ENCODE assay signal across 25 cellular contexts in genomic region chr3:14373753-14374376, GRCh38. TPM values are rescaled to one million over a fixed set of nuclear protein-coding genes. Genes with fewer than 3 reads are reported as not detected.
A peak's percentile ranks its signal among the peaks of the same experiment; 100 is the strongest.
DNase-seq lines count a peak whose midpoint lies in the region; ATAC-seq, FAIRE-seq and TF ChIP-seq lines count a peak whose summit lies in the region.
"Had no signal": no experiment of that assay in that cellular context is flagged by ENCODE, and none has a peak within 500 bp of the region (broad histone marks: within the 10 kb centered on the region; RNA-seq: fewer than 3 reads in every experiment).

No MANE protein-coding gene starts in this region.

- no TSS peak for BruUV-seq in HepG2 (replicated peaks; lab: Mats Ljungman, UMichigan)

- no peaks in the 10 kb centered on the region for H3K36me3 Mint-ChIP-seq in dendritic cell treated with granulocyte-macrophage colony-stimulating factor and Interleukin-4, amounts not matched to agents 40 ng/mL and 50 ng/mL, for 4 days (ENCODE audit: low read depth)
- no peaks in the 10 kb centered on the region for H3K36me3 Mint-ChIP-seq in nephron progenitor cell (ENCODE audit: low read depth)
- H3K36me3 Mint-ChIP-seq: activated naive CD8-positive, alpha-beta T cell treated with anti-CD3 and anti-CD28 coated beads for 36 hours; natural killer cell treated with Interleukin-12 subunit alpha and Interleukin-12 subunit beta and Interleukin-15 and Interleukin-18, amount 100 ng/mL, for 72 hours had no signal

- H3K27me3 Mint-ChIP-seq in dendritic cell treated with granulocyte-macrophage colony-stimulating factor and Interleukin-4, amounts not matched to agents 40 ng/mL and 50 ng/mL, for 4 days = no peaks in the 10 kb centered on the region
- peaks cover 15% of the 10 kb centered on the region for H3K27me3 Mint-ChIP-seq in nephron progenitor cell (ENCODE audit: low read depth, poor library complexity)
- H3K27me3 Mint-ChIP-seq: activated naive CD8-positive, alpha-beta T cell treated with anti-CD3 and anti-CD28 coated beads for 36 hours; activated T-helper 17 cell treated with anti-CD3 and anti-CD28 coated beads, Interleukin-2, amount 50 U/mL, for 72 hours had no signal

- in situ Hi-C loops in HepG2 (cut with HindIII; ENCODE audit: extremely low pct_ligation_motif_present, low pct_unique_long_range_greater_than_20kb) = loop anchor here (5.0 to 10.0 kb wide), 2 partner anchors 87 to 109 kb away; no protein-coding TSS in a partner anchor

- ATAC-seq in HepG2 (no peak), right lobe of liver (no peak), GM19455 (IDR thresholded peaks at IDR 0.05; ENCODE audit: unreplicated experiment) (no peak)
- ATAC-seq: activated T-helper 17 cell treated with anti-CD3 and anti-CD28 coated beads, Interleukin-2, amount 50 U/mL, for 72 hours; natural killer cell treated with Interleukin-12 subunit alpha and Interleukin-12 subunit beta and Interleukin-15 and Interleukin-18, amount 100 ng/mL, for 72 hours had no signal

- 10% methylated on average over 5 of the region's 11 CpGs for WGBS in HepG2 (ENCODE audit: low lambda C conversion rate)
- 75% methylated on average over 6 of the region's 11 CpGs for WGBS in right lobe of liver (ENCODE audit: insufficient coverage, low coverage, low lambda C conversion rate, missing lambda C conversion rate)

- no peaks in the 10 kb centered on the region for H3K9me3 Mint-ChIP-seq in dendritic cell treated with granulocyte-macrophage colony-stimulating factor and Interleukin-4, amounts not matched to agents 40 ng/mL and 50 ng/mL, for 4 days
- H3K9me3 Mint-ChIP-seq in nephron progenitor cell = no peaks in the 10 kb centered on the region
- H3K9me3 Mint-ChIP-seq: activated naive CD8-positive, alpha-beta T cell treated with anti-CD3 and anti-CD28 coated beads for 36 hours; activated T-helper 17 cell treated with anti-CD3 and anti-CD28 coated beads, Interleukin-2, amount 50 U/mL, for 72 hours; natural killer cell treated with Interleukin-12 subunit alpha and Interleukin-12 subunit beta and Interleukin-15 and Interleukin-18, amount 100 ng/mL, for 72 hours had no signal

- H3K4me3 Mint-ChIP-seq in dendritic cell treated with granulocyte-macrophage colony-stimulating factor and Interleukin-4, amounts not matched to agents 40 ng/mL and 50 ng/mL, for 4 days = no peak overlapping the region
- H3K4me3 Mint-ChIP-seq in nephron progenitor cell = no peak overlapping the region
- H3K4me3 Mint-ChIP-seq: activated naive CD8-positive, alpha-beta T cell treated with anti-CD3 and anti-CD28 coated beads for 36 hours; activated T-helper 17 cell treated with anti-CD3 and anti-CD28 coated beads, Interleukin-2, amount 50 U/mL, for 72 hours; natural killer cell treated with Interleukin-12 subunit alpha and Interleukin-12 subunit beta and Interleukin-15 and Interleukin-18, amount 100 ng/mL, for 72 hours had no signal

- intact Hi-C loops in HepG2 (cut with micrococcal nuclease; ENCODE audit: unreplicated experiment) (no loop called here), right lobe of liver (cut with DNase I) (no loop called here)
- intact Hi-C loops in dendritic cell treated with granulocyte-macrophage colony-stimulating factor and Interleukin-4, amounts not matched to agents 40 ng/mL and 50 ng/mL, for 4 days (cut with micrococcal nuclease) = no loop called here

- TF ChIP-seq EP300 in HepG2 (IDR thresholded peaks at IDR 0.05; ENCODE audit: low read depth in 2 of 2, low read length in 2 of 2) = no peak
- TF ChIP-seq EP300 in HepG2 (CRISPR knock-in tag; IDR thresholded peaks at IDR 0.05; ENCODE audit: borderline replicate concordance) = no peak

- no peak overlapping the region for H2AFZ ChIP-seq in HepG2 (ENCODE audit: low read length)

- TF ChIP-seq RAD21 in HepG2 (CRISPR knock-in tag; IDR thresholded peaks at IDR 0.05) = no peak

- DNase-seq in HepG2 (ENCODE audit: low spot score) (no peak), right lobe of liver (no peak), nephron progenitor cell (no peak), HPDE6-E6E7 (ENCODE audit: extremely low spot score) (no peak), NCI-H1694 (lab: John Stamatoyannopoulos, UW) (no peak)
- no peak for DNase-seq in central memory CD4-positive, alpha-beta T cell
- DNase-seq: activated CD4-positive, alpha-beta T cell treated with anti-CD3 and anti-CD28 coated beads, Interleukin-2, amount 50 U/mL, for 1 hour; activated naive CD8-positive, alpha-beta T cell treated with anti-CD3 and anti-CD28 coated beads for 36 hours; C1 segment of cervical spinal cord; cerebellar nuclear complex; DND-41; head of caudate nucleus; midbrain; NCI-H1048; NCI-H1930; NCI-H69; stimulated activated CD8-positive, alpha-beta memory T cell treated with anti-CD3 and anti-CD28 coated beads, Interleukin-4, amount 100 ng/mL, for 48 hours; uterus had no signal

- H3K4me2 ChIP-seq in HepG2 (ENCODE audit: low read depth, low read length) = no peak overlapping the region

- H3K4me1 ChIP-seq in HepG2 (ENCODE audit: insufficient read depth, low read length) (peaks cover 44% of the 10 kb centered on the region), right lobe of liver (no peaks in the 10 kb centered on the region)
- H3K4me1 ChIP-seq: uterus had no signal

- peak overlapping the region; percentile 49 for H3K27ac Mint-ChIP-seq in dendritic cell treated with granulocyte-macrophage colony-stimulating factor and Interleukin-4, amounts not matched to agents 40 ng/mL and 50 ng/mL, for 4 days
- H3K27ac Mint-ChIP-seq in nephron progenitor cell = peak overlapping the region; percentile 32
- H3K27ac Mint-ChIP-seq: activated naive CD8-positive, alpha-beta T cell treated with anti-CD3 and anti-CD28 coated beads for 36 hours had no signal

- TF ChIP-seq POLR2A in HepG2 (IDR thresholded peaks at IDR 0.05; ENCODE audit: insufficient read depth in 1 of 2, low read depth in 2 of 2, low read length in 2 of 2) = no peak
- no peak for TF ChIP-seq POLR2A in right lobe of liver (IDR thresholded peaks at IDR 0.05)

- H3K4me3 ChIP-seq in HepG2 (replicated peaks in 1 of 3; ENCODE audit: insufficient read depth in 1 of 3, low read depth in 2 of 3, low read length in 3 of 3) (no peak overlapping the region), right lobe of liver (no peak overlapping the region)
- H3K4me3 ChIP-seq: ascending aorta, SK-N-MC, uterus had no signal

- H3K4me1 Mint-ChIP-seq in dendritic cell treated with granulocyte-macrophage colony-stimulating factor and Interleukin-4, amounts not matched to agents 40 ng/mL and 50 ng/mL, for 4 days (ENCODE audit: low read depth) = peaks cover 93% of the 10 kb centered on the region
- peaks cover 59% of the 10 kb centered on the region for H3K4me1 Mint-ChIP-seq in nephron progenitor cell

- peaks cover 1 to 36% of the 10 kb centered on the region in 2 experiments; a peak in 3 of 5 replicates for H3K27me3 ChIP-seq in HepG2 (ENCODE audit: control insufficient read depth in 1 of 2, insufficient read depth in 2 of 2, low read length in 2 of 2)
- no peaks in the 10 kb centered on the region for H3K27me3 ChIP-seq in right lobe of liver
- H3K27me3 ChIP-seq: ascending aorta, uterus had no signal

- CTCF ChIA-PET in HepG2 (lab: Yijun Ruan, JAX; ENCODE audit: low intra/inter-chr PET ratio, low total read pairs) = no interaction called here

- no peak for FAIRE-seq in HepG2 (lab: Jason Lieb, UNC)
- FAIRE-seq: H54 had no signal

- H4K20me1 ChIP-seq in HepG2 (ENCODE audit: insufficient read depth, low read length) = no peaks in the 10 kb centered on the region

- TF ChIP-seq CTCF in HepG2 (CRISPR knock-in tag; IDR thresholded peaks at IDR 0.05) (no peak), right lobe of liver (IDR thresholded peaks at IDR 0.05) (no peak), nephron progenitor cell (IDR thresholded peaks at IDR 0.05) (no peak)

- H3K9me3 ChIP-seq in HepG2 (ENCODE audit: low read length) = no peaks in the 10 kb centered on the region
- no peaks in the 10 kb centered on the region for H3K9me3 ChIP-seq in right lobe of liver
- H3K9me3 ChIP-seq: ascending aorta, uterus had no signal

- POLR2A ChIA-PET in HepG2 (lab: Yijun Ruan, JAX) = no interaction called here

- no peak overlapping the region for H3K9ac ChIP-seq in HepG2 (ENCODE audit: insufficient read depth, low read depth, low read length)

- H3K79me2 ChIP-seq in HepG2 (ENCODE audit: insufficient read depth, low read length) = no peaks in the 10 kb centered on the region

- H3K27ac ChIP-seq in HepG2 (ENCODE audit: extremely low read length, insufficient read depth, low read length) (no peak overlapping the region), right lobe of liver (no peak overlapping the region)
- H3K27ac ChIP-seq: ascending aorta, SK-N-MC, uterus had no signal

- H3K36me3 ChIP-seq in HepG2 (replicated peaks in 1 of 2; ENCODE audit: control insufficient read depth in 1 of 2, insufficient read depth in 2 of 2, low read length in 2 of 2) (no peaks in the 10 kb centered on the region), right lobe of liver (no peaks in the 10 kb centered on the region)
- H3K36me3 ChIP-seq: ascending aorta, uterus had no signal

TF ChIP-seq in HepG2, 621 proteins besides CTCF, POLR2A, EP300 and RAD21:
- peak; percentile 93 for TF ChIP-seq ZNF768 (CRISPR knock-in tag; IDR thresholded peaks at IDR 0.05)
- no peak for TF ChIP-seq ZNF101 (CRISPR knock-in tag; IDR thresholded peaks at IDR 0.05; ENCODE audit: borderline replicate concordance, low read depth)

RNA-seq across cellular contexts. Expression of gene SLC6A6, which starts 28.5 kb away (rescaled TPM):
- total RNA-seq in HepG2 (2016; rRNA removed; fragmentation: Illumina TruSeq; extraction: Trizol) (10.7 and 20.7 TPM in 2 replicates), right lobe of liver (1 to 10 TPM; 1.5 to 8.2 (median 4.1) TPM)
- 8.8 and 11.0 TPM in 2 replicates for total RNA-seq in HepG2 (2016; cell fraction: cytosol; rRNA removed; fragmentation: Illumina TruSeq; extraction: Trizol; ENCODE audit: low read depth)
- total RNA-seq in HepG2 (2016; cell fraction: insoluble cytoplasmic fraction; rRNA removed; fragmentation: Illumina TruSeq; extraction: Trizol) = 8.8 and 20.3 TPM in 2 replicates
- total RNA-seq in HepG2 (2016; cell fraction: membrane; rRNA removed; fragmentation: Illumina TruSeq; extraction: Trizol) = 5.1 and 5.2 TPM in 2 replicates
- total RNA-seq in HepG2 (2016; cell fraction: nucleus; rRNA removed; fragmentation: Illumina TruSeq; extraction: Trizol) = 25.9 and 32.4 TPM in 2 replicates
- 14.1 and 15.4 TPM in 2 replicates for polyA plus RNA-seq in HepG2 (2011; rRNA removed)
- 8.6 and 9.7 TPM in 2 replicates for polyA plus RNA-seq in HepG2 (2011; cell fraction: cytosol; rRNA removed)
- polyA plus RNA-seq in HepG2 (2011; cell fraction: nucleus; rRNA removed) = 33.2 and 41.8 TPM in 2 replicates
- polyA plus RNA-seq in HepG2 (2012) = 10.9 and 13.7 TPM in 2 replicates
- polyA plus RNA-seq in HepG2 (2016; cell fraction: cytosol; fragmentation: Illumina TruSeq; extraction: Trizol; ENCODE audit: low read depth) = 0.76 and 1.2 TPM in 2 replicates
- polyA plus RNA-seq in HepG2 (2016; cell fraction: insoluble cytoplasmic fraction; fragmentation: Illumina TruSeq; extraction: Trizol; ENCODE audit: low read depth) = 5.9 and 6.8 TPM in 2 replicates
- 1.5 and 1.7 TPM in 2 replicates for polyA plus RNA-seq in HepG2 (2016; cell fraction: membrane; fragmentation: Illumina TruSeq; extraction: Trizol; ENCODE audit: low read depth)
- 35.4 and 36.8 TPM in 2 replicates for polyA plus RNA-seq in HepG2 (2016; cell fraction: nucleus; fragmentation: Illumina TruSeq; extraction: Trizol; ENCODE audit: insufficient read depth, low read depth)
- 52.1 and 83.7 TPM in 2 replicates for polyA minus RNA-seq in HepG2 (2011; rRNA and poly(A)+ RNA removed; ENCODE audit: low replicate concordance)
- 14.3 and 18.8 TPM in 2 replicates for polyA minus RNA-seq in HepG2 (2011; cell fraction: cytosol; rRNA and poly(A)+ RNA removed)
- polyA minus RNA-seq in HepG2 (2011; cell fraction: nucleus; rRNA and poly(A)+ RNA removed) = 28.2 and 33.0 TPM in 2 replicates
